22 cellular contexts compared by ENCODE assay signal in the genomic region with DNA sequence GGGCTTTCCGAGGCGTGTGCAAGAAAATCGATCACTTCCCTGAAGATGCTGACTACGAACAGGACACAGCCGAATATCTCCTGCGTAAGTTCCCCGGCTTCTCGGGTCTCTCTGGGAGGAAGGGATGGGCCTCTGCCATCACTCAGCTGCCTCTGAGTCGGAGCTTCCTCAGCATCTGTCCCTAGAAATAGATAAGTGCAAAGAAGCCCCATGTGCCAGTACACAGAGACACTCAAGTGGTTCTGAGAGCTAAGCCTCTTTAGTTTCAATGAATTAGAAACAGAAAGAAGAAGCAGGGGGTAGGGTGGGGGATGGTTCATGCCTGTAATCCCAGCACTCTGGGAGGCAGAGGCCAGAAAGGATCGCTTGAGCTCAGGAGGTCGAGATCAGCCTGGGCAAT.
"Had no signal": no experiment of that assay in that cellular context is flagged by ENCODE, and none has a peak within 500 bp of the region (broad histone marks: within the 10 kb centered on the region; RNA-seq: fewer than 3 reads in every experiment).

No MANE protein-coding gene starts in this region.

- H3K27ac ChIP-seq: foreskin keratinocyte, left ventricle myocardium inferior, prostate gland, right atrium auricular region, transverse colon, uterus had no signal

- H3K4me3 Mint-ChIP-seq: activated B cell treated with CpG ODN at 0.5 μM for 24 hours; activated CD4-positive, alpha-beta memory T cell treated with anti-CD3 and anti-CD28 coated beads, Interleukin-2, amount 10 ng/mL, durations not matched to agents 7 days and 5 days; activated CD8-positive, alpha-beta memory T cell treated with anti-CD3 and anti-CD28 coated beads, Interleukin-2, amount 10 ng/mL, durations not matched to agents 7 days and 5 days; activated naive CD8-positive, alpha-beta T cell had no signal

- DNase-seq: activated B cell treated with CpG ODN at 0.5 μM for 24 hours; activated CD4-positive, alpha-beta memory T cell treated with anti-CD3 and anti-CD28 coated beads, Interleukin-2, amount 10 ng/mL, durations not matched to agents 7 days and 5 days; activated CD4-positive, alpha-beta T cell treated with anti-CD3 and anti-CD28 coated beads for 4 hours; activated CD8-positive, alpha-beta memory T cell treated with anti-CD3 and anti-CD28 coated beads, Interleukin-2, amount 10 ng/mL, durations not matched to agents 7 days and 5 days; body of pancreas; dermis blood vessel endothelial cell; foreskin keratinocyte; hypothalamus; kidney glomerular epithelial cell; left ventricle myocardium inferior; stimulated activated CD4-positive, alpha-beta T cell treated with anti-CD3 and anti-CD28 coated beads, Interleukin-12 subunit alpha, Interleukin-12 subunit beta, amount 100 ng/mL, for 4 hours; stimulated activated CD4-positive, alpha-beta T cell treated with anti-CD3 and anti-CD28 coated beads, Interleukin-1b, Interleukin-23, amount 100 ng/mL, for 48 hours; stimulated activated CD8-positive, alpha-beta memory T cell treated with anti-CD3 and anti-CD28 coated beads, Interleukin-4, amount 100 ng/mL, for 48 hours; stimulated activated naive CD4-positive, alpha-beta T cell; substantia nigra; T-helper 2 cell; transverse colon; uterus had no signal

- H3K4me3 ChIP-seq: body of pancreas, left ventricle myocardium inferior, prostate gland, right atrium auricular region, transverse colon, uterus had no signal

- H3K9me3 Mint-ChIP-seq: activated B cell treated with CpG ODN at 0.5 μM for 24 hours; activated CD4-positive, alpha-beta memory T cell treated with anti-CD3 and anti-CD28 coated beads, Interleukin-2, amount 10 ng/mL, durations not matched to agents 7 days and 5 days had no signal

- FAIRE-seq: TTC549 had no signal

- ATAC-seq: activated CD8-positive, alpha-beta memory T cell treated with anti-CD3 and anti-CD28 coated beads, Interleukin-2, amount 10 ng/mL, durations not matched to agents 7 days and 5 days; body of pancreas; foreskin keratinocyte had no signal

- H3K27ac Mint-ChIP-seq: activated B cell treated with CpG ODN at 0.5 μM for 24 hours; activated CD4-positive, alpha-beta memory T cell treated with anti-CD3 and anti-CD28 coated beads, Interleukin-2, amount 10 ng/mL, durations not matched to agents 7 days and 5 days; activated CD8-positive, alpha-beta memory T cell treated with anti-CD3 and anti-CD28 coated beads, Interleukin-2, amount 10 ng/mL, durations not matched to agents 7 days and 5 days; activated naive CD8-positive, alpha-beta T cell had no signal

- H3K36me3 ChIP-seq: left ventricle myocardium inferior, prostate gland, right atrium auricular region, transverse colon, uterus had no signal

- H3K36me3 Mint-ChIP-seq: activated CD8-positive, alpha-beta memory T cell treated with anti-CD3 and anti-CD28 coated beads, Interleukin-2, amount 10 ng/mL, durations not matched to agents 7 days and 5 days; activated naive CD8-positive, alpha-beta T cell had no signal

- H3K9me3 ChIP-seq: body of pancreas, left ventricle myocardium inferior, prostate gland, right atrium auricular region, transverse colon, uterus had no signal

- H3K4me1 ChIP-seq: foreskin keratinocyte, left ventricle myocardium inferior, prostate gland, right atrium auricular region, transverse colon, uterus had no signal

- H3K4me1 Mint-ChIP-seq: activated B cell treated with CpG ODN at 0.5 μM for 24 hours had no signal

- H3K27me3 ChIP-seq: body of pancreas, foreskin keratinocyte, right atrium auricular region, transverse colon, uterus had no signal
